In genomic region chr7:41816111-41816510, GRCh38 we compare ENCODE assay signal across 12 cellular contexts.
A peak's percentile ranks its signal among the peaks of the same experiment; 100 is the strongest.
DNase-seq lines count a peak whose midpoint lies in the region; ATAC-seq lines count a peak whose summit lies in the region.
"Had no signal": no experiment of that assay in that cellular context is flagged by ENCODE, and none has a peak within 500 bp of the region (broad histone marks: within the 10 kb centered on the region; RNA-seq: fewer than 3 reads in every experiment).

No MANE protein-coding gene starts in this region.

- H3K36me3 ChIP-seq in aorta (ENCODE audit: control insufficient read depth in 1 of 2, insufficient read depth in 2 of 2, low read length in 1 of 2) = no peaks in the 10 kb centered on the region
- H3K36me3 ChIP-seq: Peyer's patch had no signal

- H3K9me3 Mint-ChIP-seq in activated naive CD4-positive, alpha-beta T cell treated with anti-CD3 and anti-CD28 coated beads, Interleukin-2, amount 50 U/mL, for 24 hours = no peaks in the 10 kb centered on the region

- intact Hi-C loops in aorta (cut with DNase I) = no loop called here

- H3K27me3 ChIP-seq in aorta (ENCODE audit: control insufficient read depth in 1 of 2, insufficient read depth in 2 of 2, low read length in 1 of 2) = no peaks in the 10 kb centered on the region
- H3K27me3 ChIP-seq: dorsolateral prefrontal cortex, Peyer's patch had no signal

- peak overlapping the region; percentile 38 for H3K27ac Mint-ChIP-seq in activated naive CD4-positive, alpha-beta T cell treated with anti-CD3 and anti-CD28 coated beads, Interleukin-2, amount 50 U/mL, for 24 hours

- H3K27me3 Mint-ChIP-seq in activated naive CD4-positive, alpha-beta T cell treated with anti-CD3 and anti-CD28 coated beads, Interleukin-2, amount 50 U/mL, for 24 hours = no peaks in the 10 kb centered on the region

- no peaks in the 10 kb centered on the region for H3K36me3 Mint-ChIP-seq in activated naive CD4-positive, alpha-beta T cell treated with anti-CD3 and anti-CD28 coated beads, Interleukin-2, amount 50 U/mL, for 24 hours

- H3K4me1 ChIP-seq in aorta (ENCODE audit: control insufficient read depth in 1 of 2, insufficient read depth in 2 of 2, low read length in 2 of 2) = no peaks in the 10 kb centered on the region
- H3K4me1 ChIP-seq: Peyer's patch, psoas muscle had no signal

- H3K4me1 Mint-ChIP-seq in activated naive CD4-positive, alpha-beta T cell treated with anti-CD3 and anti-CD28 coated beads, Interleukin-2, amount 50 U/mL, for 24 hours = peaks cover 5% of the 10 kb centered on the region

- no peak overlapping the region for H3K4me3 ChIP-seq in aorta (ENCODE audit: low read length in 2 of 2)
- H3K4me3 ChIP-seq: dorsolateral prefrontal cortex, Peyer's patch, psoas muscle had no signal

- no peak overlapping the region for H3K4me3 Mint-ChIP-seq in activated naive CD4-positive, alpha-beta T cell treated with anti-CD3 and anti-CD28 coated beads, Interleukin-2, amount 50 U/mL, for 24 hours

- peaks cover 1% of the 10 kb centered on the region for H3K9me3 ChIP-seq in aorta (ENCODE audit: control insufficient read depth, low read length)
- H3K9me3 ChIP-seq: Peyer's patch, psoas muscle had no signal

- no peak for DNase-seq in activated naive CD4-positive, alpha-beta T cell treated with Interleukin-2 at 50 U/mL for 16 hours
- DNase-seq in UCSD-AML1 (lab: John Stamatoyannopoulos, UW; ENCODE audit: unreplicated experiment) (peak; percentile 79), aorta (no peak), NCI-H510A (lab: John Stamatoyannopoulos, UW) (no peak)
- DNase-seq: dorsolateral prefrontal cortex, Peyer's patch, psoas muscle had no signal

- WGBS in aorta, 2 donors = 76 to 80% methylated on average over 4 of the region's 4 CpGs

- ATAC-seq in HG03139 (IDR thresholded peaks at IDR 0.05; ENCODE audit: unreplicated experiment) (peak; percentile 66), aorta (ENCODE audit: low FRiP score) (peak; percentile 35), HG02798 (IDR thresholded peaks at IDR 0.05; ENCODE audit: poor library complexity, unreplicated experiment) (no peak), GM21381 (IDR thresholded peaks at IDR 0.05; ENCODE audit: unreplicated experiment) (no peak)
- ATAC-seq: psoas muscle had no signal

- H3K27ac ChIP-seq in aorta (ENCODE audit: low read depth in 1 of 2, low read length in 2 of 2) = no peak overlapping the region
- H3K27ac ChIP-seq: C4-2B, dorsolateral prefrontal cortex, Peyer's patch, psoas muscle had no signal

Comparison
In these comparisons a context has a peak if more than half of its experiments do, and no peak if none do; other contexts are left out.
1. ATAC-seq: peak in HG03139 (single experiment) and aorta (single experiment); none in HG02798 (single experiment) and GM21381 (single experiment).